Comparison of ENCODE assay signal across 8 cellular contexts in genomic region chr3:71062920-71063767, GRCh38.
DNase-seq lines count a peak whose midpoint lies in the region; ATAC-seq and TF ChIP-seq lines count a peak whose summit lies in the region.

No MANE protein-coding gene starts in this region.

- H3K36me3 Mint-ChIP-seq in activated T-helper 2 cell treated with anti-CD3 and anti-CD28 coated beads, Interferon-gamma antibody, Interleukin-2, Interleukin-4, amounts not matched to agents 10 μg/mL and 5 μg/mL and 100 μg/mL, durations not matched to agents 14 hours and 24 hours and 36 hours (ENCODE audit: low read depth) = peaks cover 16% of the 10 kb centered on the region

- WGBS in mesendoderm (ENCODE audit: extremely low coverage, insufficient coverage, low lambda C conversion rate) = no CpG with 5 or more reads among the region's 6 CpGs

- H3F3A ChIP-seq in MM.1S (ENCODE audit: insufficient read depth, low read length) = peaks cover 26% of the 10 kb centered on the region

- peak overlapping the region; percentile 52 for H3K56ac ChIP-seq in mesendoderm (ENCODE audit: low read length)

- H3K4me3 ChIP-seq in MM.1S (ENCODE audit: low read length) (peak overlapping the region; percentile 65), mesendoderm (ENCODE audit: low read length) (no peak overlapping the region)

- H3K79me1 ChIP-seq in mesendoderm (ENCODE audit: low read length) = no peaks in the 10 kb centered on the region

- H2BK120ac ChIP-seq in mesendoderm (ENCODE audit: low read depth, low read length) = no peak overlapping the region

- no peaks in the 10 kb centered on the region for H3K27me3 ChIP-seq in MM.1S (replicated peaks; ENCODE audit: insufficient read depth, low read length)
- H3K27me3 ChIP-seq in mesendoderm (ENCODE audit: insufficient read depth, low read length, poor library complexity) = no peaks in the 10 kb centered on the region

- no peaks in the 10 kb centered on the region for H3K9me2 ChIP-seq in MM.1S (replicated peaks; ENCODE audit: insufficient read depth, low read length)

- no peak overlapping the region for H2AFZ ChIP-seq in MM.1S (ENCODE audit: low read length)

- no peak overlapping the region for H2AK5ac ChIP-seq in mesendoderm (ENCODE audit: low read length)

- H3K36me3 ChIP-seq in MM.1S (replicated peaks; ENCODE audit: insufficient read depth, low read length) (no peaks in the 10 kb centered on the region), mesendoderm (ENCODE audit: control insufficient read depth, insufficient read depth, low read length) (no peaks in the 10 kb centered on the region)

- no peaks in the 10 kb centered on the region for H4K20me1 ChIP-seq in MM.1S (ENCODE audit: insufficient read depth, low read length)

- H3K4me2 ChIP-seq in MM.1S (ENCODE audit: low read depth, low read length) (peak overlapping the region; percentile 77), mesendoderm (ENCODE audit: low read length) (no peak overlapping the region)

- no peaks in the 10 kb centered on the region for H3K9me3 Mint-ChIP-seq in activated T-helper 2 cell treated with anti-CD3 and anti-CD28 coated beads, Interferon-gamma antibody, Interleukin-2, Interleukin-4, amounts not matched to agents 10 μg/mL and 5 μg/mL and 100 μg/mL, durations not matched to agents 14 hours and 24 hours and 36 hours

- H4K5ac ChIP-seq in mesendoderm (ENCODE audit: low read length) = no peak overlapping the region

- no peak overlapping the region for H3K18ac ChIP-seq in mesendoderm (ENCODE audit: low read length)

- DNase-seq in AML-193 (lab: John Stamatoyannopoulos, UW) = peak; percentile 29 to 50
- peak; percentile 58 for DNase-seq in MM.1S
- DNase-seq in central memory CD4-positive, alpha-beta T cell = peak; percentile 43
- no peak for DNase-seq in mesendoderm
- no peak for DNase-seq in RPMI8226
- no peak for DNase-seq in activated T-helper 2 cell treated with anti-CD3 and anti-CD28 coated beads, Interferon-gamma antibody, Interleukin-2, Interleukin-4, amounts not matched to agents 10 μg/mL and 5 μg/mL and 100 μg/mL, durations not matched to agents 14 hours and 24 hours and 36 hours (ENCODE audit: low spot score)
- DNase-seq in middle frontal gyrus (ENCODE audit: extremely low spot score, low spot score) = no peak

- peak; percentile 47 for ATAC-seq in GM18873 (IDR thresholded peaks at IDR 0.05; ENCODE audit: low FRiP score, unreplicated experiment)

- peaks cover 58% of the 10 kb centered on the region for H3K4me1 Mint-ChIP-seq in activated T-helper 2 cell treated with anti-CD3 and anti-CD28 coated beads, Interferon-gamma antibody, Interleukin-2, Interleukin-4, amounts not matched to agents 10 μg/mL and 5 μg/mL and 100 μg/mL, durations not matched to agents 14 hours and 24 hours and 36 hours (ENCODE audit: low read depth)

- no peak overlapping the region for H4K8ac ChIP-seq in mesendoderm (ENCODE audit: low read depth, low read length)

- no peak overlapping the region for H3K4ac ChIP-seq in mesendoderm (ENCODE audit: low read depth, low read length)

- peak overlapping the region; percentile 89 for H3K27ac ChIP-seq in MM.1S (ENCODE audit: low read length)
- no peak overlapping the region for H3K27ac ChIP-seq in mesendoderm (ENCODE audit: low read depth, low read length)

- no peak overlapping the region for H2BK15ac ChIP-seq in mesendoderm (replicated peaks; ENCODE audit: low read depth)

- no peak overlapping the region for H3K23ac ChIP-seq in mesendoderm (ENCODE audit: low read length)

- no peak overlapping the region for H3K4me3 Mint-ChIP-seq in activated T-helper 2 cell treated with anti-CD3 and anti-CD28 coated beads, Interferon-gamma antibody, Interleukin-2, Interleukin-4, amounts not matched to agents 10 μg/mL and 5 μg/mL and 100 μg/mL, durations not matched to agents 14 hours and 24 hours and 36 hours (ENCODE audit: low read depth)

- H3K79me2 ChIP-seq in MM.1S (ENCODE audit: low read length) (peaks cover 57% of the 10 kb centered on the region), mesendoderm (ENCODE audit: control insufficient read depth, insufficient read depth, low read length) (no peaks in the 10 kb centered on the region)

- H3K9me3 ChIP-seq in MM.1S (replicated peaks; ENCODE audit: insufficient read depth, low read length) = no peaks in the 10 kb centered on the region

- intact Hi-C loops in activated T-helper 2 cell treated with anti-CD3 and anti-CD28 coated beads, Interferon-gamma antibody, Interleukin-2, Interleukin-4, amounts not matched to agents 10 μg/mL and 5 μg/mL and 100 μg/mL, durations not matched to agents 14 hours and 24 hours and 36 hours (cut with micrococcal nuclease) = loop anchor here (1.0 to 10.0 kb wide), 11 partner anchors 16 to 521 kb away; no protein-coding TSS in a partner anchor

- TF ChIP-seq CTCF in MM.1S (IDR thresholded peaks at IDR 0.05; ENCODE audit: low read length) = no peak

- no peak overlapping the region for H3K27ac Mint-ChIP-seq in activated T-helper 2 cell treated with anti-CD3 and anti-CD28 coated beads, Interferon-gamma antibody, Interleukin-2, Interleukin-4, amounts not matched to agents 10 μg/mL and 5 μg/mL and 100 μg/mL, durations not matched to agents 14 hours and 24 hours and 36 hours

- H2BK5ac ChIP-seq in mesendoderm (ENCODE audit: low read length) = no peak overlapping the region

- H3K27me3 Mint-ChIP-seq in activated T-helper 2 cell treated with anti-CD3 and anti-CD28 coated beads, Interferon-gamma antibody, Interleukin-2, Interleukin-4, amounts not matched to agents 10 μg/mL and 5 μg/mL and 100 μg/mL, durations not matched to agents 14 hours and 24 hours and 36 hours (ENCODE audit: low read depth) = no peaks in the 10 kb centered on the region

- peaks cover 14% of the 10 kb centered on the region for H3K4me1 ChIP-seq in MM.1S (ENCODE audit: low read length)
- peaks cover 2% of the 10 kb centered on the region for H3K4me1 ChIP-seq in mesendoderm (ENCODE audit: control insufficient read depth, low read depth, low read length)

- peak overlapping the region; percentile 68 for H3K9ac ChIP-seq in MM.1S (ENCODE audit: low read length)
- H3K9ac ChIP-seq in mesendoderm (ENCODE audit: low read length) = no peak overlapping the region

Comparison
In these comparisons a context has a peak if more than half of its experiments do, and no peak if none do; other contexts are left out.
1. DNase-seq: peak in AML-193 (2 of 2), MM.1S (single experiment) and central memory CD4-positive, alpha-beta T cell (single experiment); none in mesendoderm (single experiment), RPMI8226 (single experiment), activated T-helper 2 cell treated with anti-CD3 and anti-CD28 coated beads, Interferon-gamma antibody, Interleukin-2, Interleukin-4, amounts not matched to agents 10 μg/mL and 5 μg/mL and 100 μg/mL, durations not matched to agents 14 hours and 24 hours and 36 hours (single experiment) and middle frontal gyrus (single experiment).